Comparison of ENCODE assay signal across 1 cellular context in the genomic region with DNA sequence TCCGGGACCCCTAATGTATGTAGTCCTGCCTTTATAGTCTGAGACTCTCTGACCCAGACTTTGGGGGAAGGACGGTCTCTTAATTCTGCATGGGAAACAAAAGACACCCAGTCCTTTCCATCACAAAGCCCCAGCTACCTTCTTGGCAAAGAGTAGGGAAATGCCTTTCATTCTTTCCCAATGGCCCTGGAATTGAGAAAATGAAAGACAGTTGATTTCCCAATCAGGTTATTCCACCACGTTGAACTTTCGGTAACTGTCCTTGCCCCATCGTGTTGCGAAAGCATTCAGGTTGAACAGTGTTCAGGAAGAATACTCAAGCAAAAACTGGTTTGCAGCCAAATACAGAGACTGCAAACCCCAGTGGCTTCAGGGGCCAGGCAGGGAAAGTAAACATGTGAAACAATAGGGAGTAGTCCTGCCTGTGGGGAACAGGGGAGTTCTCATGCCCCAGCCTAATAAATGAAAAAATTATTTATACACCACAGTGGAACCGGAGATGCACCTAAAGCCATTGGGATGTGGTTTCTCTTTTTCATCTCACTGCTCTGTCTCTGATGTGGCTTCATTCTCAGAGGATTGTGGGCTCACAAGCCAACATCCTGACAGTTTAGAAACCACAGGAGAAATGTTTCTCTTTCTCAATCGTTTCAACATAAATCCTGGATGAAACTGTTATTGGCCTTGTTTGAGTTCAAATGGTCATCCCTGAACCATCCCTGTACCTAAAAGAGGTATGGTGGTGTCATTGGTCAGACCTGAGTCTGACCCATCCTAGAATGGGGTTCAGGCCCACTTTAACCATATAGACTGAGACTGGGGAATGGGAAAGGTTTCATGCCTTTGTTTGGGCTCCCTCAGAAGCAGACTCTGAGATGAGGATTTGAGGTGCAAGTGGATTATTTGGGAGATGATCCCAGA.
A peak's percentile ranks its signal among the peaks of the same experiment; 100 is the strongest.
TF ChIP-seq lines count a peak whose summit lies in the region.

No MANE protein-coding gene starts in this region.

TF ChIP-seq in HepG2, 621 proteins besides CTCF, POLR2A, EP300 and RAD21 (continued from another document and continues in another):
- TF ChIP-seq, protein P1, sequence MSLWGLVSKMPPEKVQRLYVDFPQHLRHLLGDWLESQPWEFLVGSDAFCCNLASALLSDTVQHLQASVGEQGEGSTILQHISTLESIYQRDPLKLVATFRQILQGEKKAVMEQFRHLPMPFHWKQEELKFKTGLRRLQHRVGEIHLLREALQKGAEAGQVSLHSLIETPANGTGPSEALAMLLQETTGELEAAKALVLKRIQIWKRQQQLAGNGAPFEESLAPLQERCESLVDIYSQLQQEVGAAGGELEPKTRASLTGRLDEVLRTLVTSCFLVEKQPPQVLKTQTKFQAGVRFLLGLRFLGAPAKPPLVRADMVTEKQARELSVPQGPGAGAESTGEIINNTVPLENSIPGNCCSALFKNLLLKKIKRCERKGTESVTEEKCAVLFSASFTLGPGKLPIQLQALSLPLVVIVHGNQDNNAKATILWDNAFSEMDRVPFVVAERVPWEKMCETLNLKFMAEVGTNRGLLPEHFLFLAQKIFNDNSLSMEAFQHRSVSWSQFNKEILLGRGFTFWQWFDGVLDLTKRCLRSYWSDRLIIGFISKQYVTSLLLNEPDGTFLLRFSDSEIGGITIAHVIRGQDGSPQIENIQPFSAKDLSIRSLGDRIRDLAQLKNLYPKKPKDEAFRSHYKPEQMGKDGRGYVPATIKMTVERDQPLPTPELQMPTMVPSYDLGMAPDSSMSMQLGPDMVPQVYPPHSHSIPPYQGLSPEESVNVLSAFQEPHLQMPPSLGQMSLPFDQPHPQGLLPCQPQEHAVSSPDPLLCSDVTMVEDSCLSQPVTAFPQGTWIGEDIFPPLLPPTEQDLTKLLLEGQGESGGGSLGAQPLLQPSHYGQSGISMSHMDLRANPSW (CRISPR knock-in tag; IDR thresholded peaks at IDR 0.05; ENCODE audit: borderline replicate concordance): peak; percentile 99
- peak; percentile 74 for TF ChIP-seq MYC (CRISPR knock-in tag; IDR thresholded peaks at IDR 0.05; ENCODE audit: borderline replicate concordance)
- peak; percentile 63; the same call in 1 of the 2 replicates for TF ChIP-seq ZIK1 (CRISPR knock-in tag; IDR thresholded peaks at IDR 0.05; ENCODE audit: borderline replicate concordance, low read depth)
- peak; percentile 100 for TF ChIP-seq HMG20A (CRISPR knock-in tag; IDR thresholded peaks at IDR 0.05; ENCODE audit: borderline replicate concordance)
- peak; percentile 99; the same call in 1 of the 2 replicates for TF ChIP-seq ZNF292 (CRISPR knock-in tag; IDR thresholded peaks at IDR 0.05; ENCODE audit: borderline replicate concordance, low read depth)
- peak; percentile 99 for TF ChIP-seq ZNF44 (CRISPR knock-in tag; IDR thresholded peaks at IDR 0.05)
- TF ChIP-seq, protein P2, sequence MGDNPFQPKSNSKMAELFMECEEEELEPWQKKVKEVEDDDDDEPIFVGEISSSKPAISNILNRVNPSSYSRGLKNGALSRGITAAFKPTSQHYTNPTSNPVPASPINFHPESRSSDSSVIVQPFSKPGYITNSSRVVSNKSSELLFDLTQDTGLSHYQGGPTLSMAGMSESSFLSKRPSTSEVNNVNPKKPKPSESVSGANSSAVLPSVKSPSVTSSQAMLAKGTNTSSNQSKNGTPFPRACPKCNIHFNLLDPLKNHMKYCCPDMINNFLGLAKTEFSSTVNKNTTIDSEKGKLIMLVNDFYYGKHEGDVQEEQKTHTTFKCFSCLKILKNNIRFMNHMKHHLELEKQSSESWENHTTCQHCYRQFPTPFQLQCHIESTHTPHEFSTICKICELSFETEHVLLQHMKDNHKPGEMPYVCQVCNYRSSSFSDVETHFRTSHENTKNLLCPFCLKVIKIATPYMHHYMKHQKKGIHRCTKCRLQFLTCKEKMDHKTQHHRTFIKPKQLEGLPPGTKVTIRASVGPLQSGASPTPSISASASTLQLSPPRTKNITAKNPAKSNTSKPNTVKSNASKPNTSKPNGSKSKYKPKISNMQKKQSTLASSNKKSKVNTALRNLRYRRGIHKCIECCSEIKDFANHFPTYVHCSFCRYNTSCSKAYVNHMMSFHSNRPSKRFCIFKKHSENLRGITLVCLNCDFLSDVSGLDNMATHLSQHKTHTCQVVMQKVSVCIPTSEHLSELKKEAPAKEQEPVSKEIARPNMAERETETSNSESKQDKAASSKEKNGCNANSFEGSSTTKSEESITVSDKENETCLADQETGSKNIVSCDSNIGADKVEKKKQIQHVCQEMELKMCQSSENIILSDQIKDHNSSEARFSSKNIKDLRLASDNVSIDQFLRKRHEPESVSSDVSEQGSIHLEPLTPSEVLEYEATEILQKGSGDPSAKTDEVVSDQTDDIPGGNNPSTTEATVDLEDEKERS (CRISPR knock-in tag; IDR thresholded peaks at IDR 0.05): peak; percentile 94
- TF ChIP-seq, protein P3, sequence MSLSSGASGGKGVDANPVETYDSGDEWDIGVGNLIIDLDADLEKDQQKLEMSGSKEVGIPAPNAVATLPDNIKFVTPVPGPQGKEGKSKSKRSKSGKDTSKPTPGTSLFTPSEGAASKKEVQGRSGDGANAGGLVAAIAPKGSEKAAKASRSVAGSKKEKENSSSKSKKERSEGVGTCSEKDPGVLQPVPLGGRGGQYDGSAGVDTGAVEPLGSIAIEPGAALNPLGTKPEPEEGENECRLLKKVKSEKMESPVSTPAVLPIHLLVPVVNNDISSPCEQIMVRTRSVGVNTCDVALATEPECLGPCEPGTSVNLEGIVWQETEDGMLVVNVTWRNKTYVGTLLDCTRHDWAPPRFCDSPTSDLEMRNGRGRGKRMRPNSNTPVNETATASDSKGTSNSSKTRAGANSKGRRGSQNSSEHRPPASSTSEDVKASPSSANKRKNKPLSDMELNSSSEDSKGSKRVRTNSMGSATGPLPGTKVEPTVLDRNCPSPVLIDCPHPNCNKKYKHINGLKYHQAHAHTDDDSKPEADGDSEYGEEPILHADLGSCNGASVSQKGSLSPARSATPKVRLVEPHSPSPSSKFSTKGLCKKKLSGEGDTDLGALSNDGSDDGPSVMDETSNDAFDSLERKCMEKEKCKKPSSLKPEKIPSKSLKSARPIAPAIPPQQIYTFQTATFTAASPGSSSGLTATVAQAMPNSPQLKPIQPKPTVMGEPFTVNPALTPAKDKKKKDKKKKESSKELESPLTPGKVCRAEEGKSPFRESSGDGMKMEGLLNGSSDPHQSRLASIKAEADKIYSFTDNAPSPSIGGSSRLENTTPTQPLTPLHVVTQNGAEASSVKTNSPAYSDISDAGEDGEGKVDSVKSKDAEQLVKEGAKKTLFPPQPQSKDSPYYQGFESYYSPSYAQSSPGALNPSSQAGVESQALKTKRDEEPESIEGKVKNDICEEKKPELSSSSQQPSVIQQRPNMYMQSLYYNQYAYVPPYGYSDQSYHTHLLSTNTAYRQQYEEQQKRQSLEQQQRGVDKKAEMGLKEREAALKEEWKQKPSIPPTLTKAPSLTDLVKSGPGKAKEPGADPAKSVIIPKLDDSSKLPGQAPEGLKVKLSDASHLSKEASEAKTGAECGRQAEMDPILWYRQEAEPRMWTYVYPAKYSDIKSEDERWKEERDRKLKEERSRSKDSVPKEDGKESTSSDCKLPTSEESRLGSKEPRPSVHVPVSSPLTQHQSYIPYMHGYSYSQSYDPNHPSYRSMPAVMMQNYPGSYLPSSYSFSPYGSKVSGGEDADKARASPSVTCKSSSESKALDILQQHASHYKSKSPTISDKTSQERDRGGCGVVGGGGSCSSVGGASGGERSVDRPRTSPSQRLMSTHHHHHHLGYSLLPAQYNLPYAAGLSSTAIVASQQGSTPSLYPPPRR (CRISPR knock-in tag; IDR thresholded peaks at IDR 0.05; ENCODE audit: borderline replicate concordance): peak; percentile 97
- TF ChIP-seq, protein P4, sequence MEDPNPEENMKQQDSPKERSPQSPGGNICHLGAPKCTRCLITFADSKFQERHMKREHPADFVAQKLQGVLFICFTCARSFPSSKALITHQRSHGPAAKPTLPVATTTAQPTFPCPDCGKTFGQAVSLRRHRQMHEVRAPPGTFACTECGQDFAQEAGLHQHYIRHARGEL (CRISPR knock-in tag; IDR thresholded peaks at IDR 0.05): no peak
- TF ChIP-seq ZNF331 (CRISPR knock-in tag; IDR thresholded peaks at IDR 0.05): peak; percentile 99
- no peak for TF ChIP-seq NONO (IDR thresholded peaks at IDR 0.05)
- peak; percentile 98 for TF ChIP-seq NONO (CRISPR knock-in tag; conservative IDR thresholded peaks at IDR 0.05)
- TF ChIP-seq, protein P5, sequence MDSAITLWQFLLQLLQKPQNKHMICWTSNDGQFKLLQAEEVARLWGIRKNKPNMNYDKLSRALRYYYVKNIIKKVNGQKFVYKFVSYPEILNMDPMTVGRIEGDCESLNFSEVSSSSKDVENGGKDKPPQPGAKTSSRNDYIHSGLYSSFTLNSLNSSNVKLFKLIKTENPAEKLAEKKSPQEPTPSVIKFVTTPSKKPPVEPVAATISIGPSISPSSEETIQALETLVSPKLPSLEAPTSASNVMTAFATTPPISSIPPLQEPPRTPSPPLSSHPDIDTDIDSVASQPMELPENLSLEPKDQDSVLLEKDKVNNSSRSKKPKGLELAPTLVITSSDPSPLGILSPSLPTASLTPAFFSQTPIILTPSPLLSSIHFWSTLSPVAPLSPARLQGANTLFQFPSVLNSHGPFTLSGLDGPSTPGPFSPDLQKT (CRISPR knock-in tag; IDR thresholded peaks at IDR 0.05; ENCODE audit: borderline replicate concordance): no peak
- peak; percentile 83; the same call in 1 of the 2 replicates for TF ChIP-seq ZNF343 (CRISPR knock-in tag; IDR thresholded peaks at IDR 0.05)
- TF ChIP-seq HNRNPK (IDR thresholded peaks at IDR 0.05; ENCODE audit: low read depth, low read length, poor library complexity, severe bottlenecking): no peak
- no peak for TF ChIP-seq ZFP36 (IDR thresholded peaks at IDR 0.05; ENCODE audit: borderline replicate concordance, low read depth, low read length, partially characterized antibody)
- TF ChIP-seq, protein P6, sequence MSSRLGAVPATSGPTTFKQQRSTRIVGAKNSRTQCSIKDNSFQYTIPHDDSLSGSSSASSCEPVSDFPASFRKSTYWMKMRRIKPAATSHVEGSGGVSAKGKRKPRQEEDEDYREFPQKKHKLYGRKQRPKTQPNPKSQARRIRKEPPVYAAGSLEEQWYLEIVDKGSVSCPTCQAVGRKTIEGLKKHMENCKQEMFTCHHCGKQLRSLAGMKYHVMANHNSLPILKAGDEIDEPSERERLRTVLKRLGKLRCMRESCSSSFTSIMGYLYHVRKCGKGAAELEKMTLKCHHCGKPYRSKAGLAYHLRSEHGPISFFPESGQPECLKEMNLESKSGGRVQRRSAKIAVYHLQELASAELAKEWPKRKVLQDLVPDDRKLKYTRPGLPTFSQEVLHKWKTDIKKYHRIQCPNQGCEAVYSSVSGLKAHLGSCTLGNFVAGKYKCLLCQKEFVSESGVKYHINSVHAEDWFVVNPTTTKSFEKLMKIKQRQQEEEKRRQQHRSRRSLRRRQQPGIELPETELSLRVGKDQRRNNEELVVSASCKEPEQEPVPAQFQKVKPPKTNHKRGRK (CRISPR knock-in tag; IDR thresholded peaks at IDR 0.05): 0 out of 2 replicates have a peak, but pooled peaks have one; percentile 80
- TF ChIP-seq ATF7 (IDR thresholded peaks at IDR 0.05): peak; percentile 66
- TF ChIP-seq ATF7 (CRISPR knock-in tag; IDR thresholded peaks at IDR 0.05): peak; percentile 95
- TF ChIP-seq, protein P7, sequence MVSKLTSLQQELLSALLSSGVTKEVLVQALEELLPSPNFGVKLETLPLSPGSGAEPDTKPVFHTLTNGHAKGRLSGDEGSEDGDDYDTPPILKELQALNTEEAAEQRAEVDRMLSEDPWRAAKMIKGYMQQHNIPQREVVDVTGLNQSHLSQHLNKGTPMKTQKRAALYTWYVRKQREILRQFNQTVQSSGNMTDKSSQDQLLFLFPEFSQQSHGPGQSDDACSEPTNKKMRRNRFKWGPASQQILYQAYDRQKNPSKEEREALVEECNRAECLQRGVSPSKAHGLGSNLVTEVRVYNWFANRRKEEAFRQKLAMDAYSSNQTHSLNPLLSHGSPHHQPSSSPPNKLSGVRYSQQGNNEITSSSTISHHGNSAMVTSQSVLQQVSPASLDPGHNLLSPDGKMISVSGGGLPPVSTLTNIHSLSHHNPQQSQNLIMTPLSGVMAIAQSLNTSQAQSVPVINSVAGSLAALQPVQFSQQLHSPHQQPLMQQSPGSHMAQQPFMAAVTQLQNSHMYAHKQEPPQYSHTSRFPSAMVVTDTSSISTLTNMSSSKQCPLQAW (CRISPR knock-in tag; IDR thresholded peaks at IDR 0.05): peak; percentile 99
- TF ChIP-seq ZNF430 (CRISPR knock-in tag; IDR thresholded peaks at IDR 0.05): peak; percentile 99; the same call in 1 of the 2 replicates
- peak; percentile 88 for TF ChIP-seq BORCS8-MEF2B (CRISPR knock-in tag; IDR thresholded peaks at IDR 0.05)
- no peak; the same call in 1 of the 2 replicates for TF ChIP-seq ATM (IDR thresholded peaks at IDR 0.05; ENCODE audit: borderline replicate concordance)
- TF ChIP-seq, protein P8, sequence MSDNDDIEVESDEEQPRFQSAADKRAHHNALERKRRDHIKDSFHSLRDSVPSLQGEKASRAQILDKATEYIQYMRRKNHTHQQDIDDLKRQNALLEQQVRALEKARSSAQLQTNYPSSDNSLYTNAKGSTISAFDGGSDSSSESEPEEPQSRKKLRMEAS (IDR thresholded peaks at IDR 0.05): peak; percentile 95
- TF ChIP-seq PHF5A (CRISPR knock-in tag; IDR thresholded peaks at IDR 0.05; ENCODE audit: low read depth, unreplicated experiment): peak; percentile 96
- TF ChIP-seq, protein P9, sequence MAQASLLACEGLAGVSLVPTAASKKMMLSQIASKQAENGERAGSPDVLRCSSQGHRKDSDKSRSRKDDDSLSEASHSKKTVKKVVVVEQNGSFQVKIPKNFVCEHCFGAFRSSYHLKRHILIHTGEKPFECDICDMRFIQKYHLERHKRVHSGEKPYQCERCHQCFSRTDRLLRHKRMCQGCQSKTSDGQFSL (CRISPR knock-in tag; IDR thresholded peaks at IDR 0.05): no peak
- TF ChIP-seq, protein P10, sequence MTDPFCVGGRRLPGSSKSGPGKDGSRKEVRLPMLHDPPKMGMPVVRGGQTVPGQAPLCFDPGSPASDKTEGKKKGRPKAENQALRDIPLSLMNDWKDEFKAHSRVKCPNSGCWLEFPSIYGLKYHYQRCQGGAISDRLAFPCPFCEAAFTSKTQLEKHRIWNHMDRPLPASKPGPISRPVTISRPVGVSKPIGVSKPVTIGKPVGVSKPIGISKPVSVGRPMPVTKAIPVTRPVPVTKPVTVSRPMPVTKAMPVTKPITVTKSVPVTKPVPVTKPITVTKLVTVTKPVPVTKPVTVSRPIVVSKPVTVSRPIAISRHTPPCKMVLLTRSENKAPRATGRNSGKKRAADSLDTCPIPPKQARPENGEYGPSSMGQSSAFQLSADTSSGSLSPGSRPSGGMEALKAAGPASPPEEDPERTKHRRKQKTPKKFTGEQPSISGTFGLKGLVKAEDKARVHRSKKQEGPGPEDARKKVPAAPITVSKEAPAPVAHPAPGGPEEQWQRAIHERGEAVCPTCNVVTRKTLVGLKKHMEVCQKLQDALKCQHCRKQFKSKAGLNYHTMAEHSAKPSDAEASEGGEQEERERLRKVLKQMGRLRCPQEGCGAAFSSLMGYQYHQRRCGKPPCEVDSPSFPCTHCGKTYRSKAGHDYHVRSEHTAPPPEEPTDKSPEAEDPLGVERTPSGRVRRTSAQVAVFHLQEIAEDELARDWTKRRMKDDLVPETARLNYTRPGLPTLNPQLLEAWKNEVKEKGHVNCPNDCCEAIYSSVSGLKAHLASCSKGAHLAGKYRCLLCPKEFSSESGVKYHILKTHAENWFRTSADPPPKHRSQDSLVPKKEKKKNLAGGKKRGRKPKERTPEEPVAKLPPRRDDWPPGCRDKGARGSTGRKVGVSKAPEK (CRISPR knock-in tag; IDR thresholded peaks at IDR 0.05; ENCODE audit: borderline replicate concordance): peak; percentile 95
- no peak for TF ChIP-seq TCF7L2 (IDR thresholded peaks at IDR 0.05; ENCODE audit: low read depth, low read length)
- TF ChIP-seq RARG (CRISPR knock-in tag; IDR thresholded peaks at IDR 0.05; ENCODE audit: low read depth): no peak
